16 cellular contexts compared by ENCODE assay signal in the genomic region with DNA sequence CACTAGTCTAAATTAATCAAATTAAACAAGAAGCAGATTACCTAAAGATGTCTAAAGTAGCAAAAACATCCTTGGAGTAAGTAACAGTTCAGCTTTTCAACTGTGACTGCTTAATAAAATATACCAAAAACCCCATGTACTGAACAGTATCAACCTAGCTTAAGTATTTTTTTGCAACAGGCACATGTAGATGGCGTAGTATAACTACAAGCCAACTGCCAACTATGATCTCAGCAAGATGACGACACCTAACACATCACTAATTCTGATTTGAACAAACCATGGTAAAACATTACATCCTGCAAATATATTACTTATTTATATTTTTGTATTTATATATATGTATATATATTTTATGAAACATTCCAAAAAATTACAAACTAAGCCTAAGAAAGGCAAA. TPM values are rescaled to one million over a fixed set of nuclear protein-coding genes. Genes with fewer than 3 reads are reported as not detected.
DNase-seq lines count a peak whose midpoint lies in the region; ATAC-seq, FAIRE-seq and TF ChIP-seq lines count a peak whose summit lies in the region.
"Had no signal": no experiment of that assay in that cellular context is flagged by ENCODE, and none has a peak within 500 bp of the region (broad histone marks: within the 10 kb centered on the region; RNA-seq: fewer than 3 reads in every experiment).

No MANE protein-coding gene starts in this region.

- DNase-seq in activated CD8-positive, alpha-beta T cell treated with anti-CD3 and anti-CD28 coated beads for 36 hours, result no peak
- DNase-seq in activated CD8-positive, alpha-beta T cell treated with anti-CD3 and anti-CD28 coated beads, Interleukin-2, amount 10 ng/mL, durations not matched to agents 7 days and 5 days, result no peak
- no peak for DNase-seq in PC-3
- DNase-seq in endothelial cell of umbilical vein (ENCODE audit: low read depth, low spot score), result no peak
- no peak for DNase-seq in osteoblast (ENCODE audit: insufficient read length, low spot score, missing footprints)
- DNase-seq in suprapubic skin (ENCODE audit: low spot score in 2 of 2), result no peak
- no peak for DNase-seq in NCI-H1694 treated with DMSO at 0.1 percent for 48 hours (lab: John Stamatoyannopoulos, UW)
- DNase-seq in NCI-H1092 treated with DMSO at 0.1 percent for 48 hours (lab: John Stamatoyannopoulos, UW), result no peak
- DNase-seq: MM.1S; NCI-H524; stimulated activated CD4-positive, alpha-beta T cell treated with anti-CD3 and anti-CD28 coated beads, Interleukin-2, amount 100 ng/mL, for 24 hours had no signal

- peaks cover 76% of the 10 kb centered on the region for H3K36me3 Mint-ChIP-seq in activated CD8-positive, alpha-beta T cell treated with anti-CD3 and anti-CD28 coated beads for 36 hours (ENCODE audit: low read depth)
- peaks cover 73% of the 10 kb centered on the region for H3K36me3 Mint-ChIP-seq in activated CD8-positive, alpha-beta T cell treated with anti-CD3 and anti-CD28 coated beads, Interleukin-2, amount 10 ng/mL, durations not matched to agents 7 days and 5 days (ENCODE audit: low read depth)

- H3K9me3 ChIP-seq in PC-3 (ENCODE audit: low read length), result no peaks in the 10 kb centered on the region
- no peaks in the 10 kb centered on the region for H3K9me3 ChIP-seq in endothelial cell of umbilical vein (replicated peaks; ENCODE audit: control insufficient read depth, insufficient read depth, low read length)
- no peaks in the 10 kb centered on the region for H3K9me3 ChIP-seq in osteoblast (ENCODE audit: low read depth, low read length)
- no peaks in the 10 kb centered on the region for H3K9me3 ChIP-seq in suprapubic skin

- H3K4me3 ChIP-seq in PC-3 (ENCODE audit: low read length), result no peak overlapping the region
- no peak overlapping the region for H3K4me3 ChIP-seq in endothelial cell of umbilical vein (replicated peaks in 1 of 3; ENCODE audit: insufficient read depth in 1 of 3, low read depth in 1 of 3, low read length in 3 of 3)
- no peak overlapping the region for H3K4me3 ChIP-seq in osteoblast (ENCODE audit: insufficient read depth, low read length)
- H3K4me3 ChIP-seq in suprapubic skin, result no peak overlapping the region

- WGBS in suprapubic skin, result 58% methylated on average over 2 of the region's 2 CpGs

- CTCF ChIA-PET in activated CD8-positive, alpha-beta T cell treated with anti-CD3 and anti-CD28 coated beads for 36 hours (lab: Charles Lee), result interaction anchor here (0.8 to 2.0 kb wide), 3 partner anchors 9 to 45 kb away, joined by 4 to 5 read pairs (median 4); no protein-coding TSS in a partner anchor
- CTCF ChIA-PET in activated CD8-positive, alpha-beta T cell treated with anti-CD3 and anti-CD28 coated beads, Interleukin-2, amount 10 ng/mL, durations not matched to agents 7 days and 5 days (lab: Charles Lee), result interaction anchor here (1.1 to 1.7 kb wide), 4 partner anchors 8 to 13 kb away, joined by 3 to 4 read pairs (median 4); no protein-coding TSS in a partner anchor
- CTCF ChIA-PET in PC-3 (lab: Charles Lee) (interaction anchor here (0.5 kb wide), 1 partner anchor 98 kb away, joined by 3 read pairs; no protein-coding TSS in a partner anchor), endothelial cell of umbilical vein (lab: Charles Lee) (interaction anchor here (1.3 to 7.1 kb wide), 2 partner anchors 9 to 25 kb away, joined by 5 to 58 read pairs; partner anchors contain the start of gene DHX15)

- TF ChIP-seq CTCF in activated CD8-positive, alpha-beta T cell treated with anti-CD3 and anti-CD28 coated beads for 36 hours (IDR thresholded peaks at IDR 0.05), result no peak
- TF ChIP-seq CTCF in PC-3 (conservative IDR thresholded peaks at IDR 0.05; ENCODE audit: low read depth, low read length) (0 out of 2 replicates have a peak, but pooled peaks have one; percentile 21), endothelial cell of umbilical vein (IDR thresholded peaks at IDR 0.05; ENCODE audit: extremely low read depth in 1 of 2, insufficient read depth in 1 of 2, low read depth in 1 of 2, low read length in 2 of 2) (no peak), osteoblast (IDR thresholded peaks at IDR 0.05; ENCODE audit: extremely low read depth, low read depth, low read length) (no peak), suprapubic skin (IDR thresholded peaks at IDR 0.05) (no peak)

- TF ChIP-seq POLR2A in endothelial cell of umbilical vein (IDR thresholded peaks at IDR 0.05; ENCODE audit: low read depth, low read length), result no peak
- no peak for TF ChIP-seq POLR2A in suprapubic skin (IDR thresholded peaks at IDR 0.05)

- intact Hi-C loops in activated CD8-positive, alpha-beta T cell treated with anti-CD3 and anti-CD28 coated beads for 36 hours (cut with micrococcal nuclease), result no loop called here
- intact Hi-C loops in PC-3 (cut with micrococcal nuclease) (loop anchor here (2.0 to 5.0 kb wide), 2 partner anchors 37 to 235 kb away; partner anchors contain the start of gene SOD3), endothelial cell of umbilical vein (cut with micrococcal nuclease) (loop anchor here (2.0 to 10.0 kb wide), 2 partner anchors 23 to 355 kb away; partner anchors contain the start of gene CCDC149)

- H3K9ac ChIP-seq in PC-3 (ENCODE audit: low read length), result no peak overlapping the region
- no peak overlapping the region for H3K9ac ChIP-seq in endothelial cell of umbilical vein (replicated peaks; ENCODE audit: extremely low read depth, insufficient read depth, low read length)

- H3K27ac Mint-ChIP-seq in activated CD8-positive, alpha-beta T cell treated with anti-CD3 and anti-CD28 coated beads for 36 hours, result peak overlapping the region; percentile 27
- no peak overlapping the region for H3K27ac Mint-ChIP-seq in activated CD8-positive, alpha-beta T cell treated with anti-CD3 and anti-CD28 coated beads, Interleukin-2, amount 10 ng/mL, durations not matched to agents 7 days and 5 days
- H3K27ac Mint-ChIP-seq: mesothelial cell of epicardium; progenitor cell of endocrine pancreas; T-helper 2 cell treated with Interferon-gamma antibody and Interleukin-4, amounts not matched to agents 5 μg/mL and 100 μg/mL, for 36 hours had no signal

- peaks cover 8% of the 10 kb centered on the region for H3F3A ChIP-seq in PC-3 (ENCODE audit: low read length, unreplicated experiment)

- no peak for ATAC-seq in activated CD8-positive, alpha-beta T cell treated with anti-CD3 and anti-CD28 coated beads for 36 hours
- no peak for ATAC-seq in activated CD8-positive, alpha-beta T cell treated with anti-CD3 and anti-CD28 coated beads, Interleukin-2, amount 10 ng/mL, durations not matched to agents 7 days and 5 days
- 0 out of 2 replicates have a peak, but pooled peaks have one; percentile 19 for ATAC-seq in PC-3
- ATAC-seq: HCT116 had no signal

- H2AFZ ChIP-seq in PC-3 (ENCODE audit: low read length) (no peak overlapping the region), endothelial cell of umbilical vein (ENCODE audit: low read depth, low read length) (no peak overlapping the region), osteoblast (ENCODE audit: low read length) (no peak overlapping the region)

- no peaks in the 10 kb centered on the region for H3K9me1 ChIP-seq in endothelial cell of umbilical vein (replicated peaks; ENCODE audit: control insufficient read depth, extremely low read depth, insufficient read depth, low read length)

- H3K4me3 Mint-ChIP-seq in activated CD8-positive, alpha-beta T cell treated with anti-CD3 and anti-CD28 coated beads for 36 hours, result no peak overlapping the region
- H3K4me3 Mint-ChIP-seq in activated CD8-positive, alpha-beta T cell treated with anti-CD3 and anti-CD28 coated beads, Interleukin-2, amount 10 ng/mL, durations not matched to agents 7 days and 5 days, result no peak overlapping the region
- H3K4me3 Mint-ChIP-seq: mesothelial cell of epicardium; T-helper 2 cell treated with Interferon-gamma antibody and Interleukin-4, amounts not matched to agents 5 μg/mL and 100 μg/mL, for 36 hours had no signal

- H3K36me3 ChIP-seq in PC-3 (ENCODE audit: low read depth, low read length), result peaks cover 38% of the 10 kb centered on the region; the same call in 1 of the 2 replicates
- H3K36me3 ChIP-seq in endothelial cell of umbilical vein (ENCODE audit: control insufficient read depth in 2 of 2, extremely low read depth in 1 of 2, insufficient read depth in 2 of 2, low read length in 2 of 2), result peaks cover 2 to 4% of the 10 kb centered on the region in 2 experiments
- H3K36me3 ChIP-seq in osteoblast (ENCODE audit: insufficient read depth, low read length), result peaks cover 18% of the 10 kb centered on the region
- H3K36me3 ChIP-seq in suprapubic skin, result peaks cover 19% of the 10 kb centered on the region

- H3K79me2 ChIP-seq in PC-3 (ENCODE audit: low read length), result peaks cover 100% of the 10 kb centered on the region
- H3K79me2 ChIP-seq in endothelial cell of umbilical vein (ENCODE audit: control insufficient read depth, insufficient read depth, low read length), result peaks cover 98% of the 10 kb centered on the region
- H3K79me2 ChIP-seq in osteoblast (ENCODE audit: insufficient read depth, low read length), result peaks cover 96% of the 10 kb centered on the region

- H3K9me3 Mint-ChIP-seq in activated CD8-positive, alpha-beta T cell treated with anti-CD3 and anti-CD28 coated beads for 36 hours, result peaks cover 6% of the 10 kb centered on the region
- no peaks in the 10 kb centered on the region for H3K9me3 Mint-ChIP-seq in activated CD8-positive, alpha-beta T cell treated with anti-CD3 and anti-CD28 coated beads, Interleukin-2, amount 10 ng/mL, durations not matched to agents 7 days and 5 days (ENCODE audit: insufficient read depth)

- dilution Hi-C loops in endothelial cell of umbilical vein (cut with MboI; ENCODE audit: extremely low pct_ligation_motif_present, low sequenced_read_pairs), result no loop called here

- H3K9me2 ChIP-seq in PC-3 (replicated peaks; ENCODE audit: low read length), result no peaks in the 10 kb centered on the region

- no peaks in the 10 kb centered on the region for H3K27me3 Mint-ChIP-seq in activated CD8-positive, alpha-beta T cell treated with anti-CD3 and anti-CD28 coated beads for 36 hours
- no peaks in the 10 kb centered on the region for H3K27me3 Mint-ChIP-seq in activated CD8-positive, alpha-beta T cell treated with anti-CD3 and anti-CD28 coated beads, Interleukin-2, amount 10 ng/mL, durations not matched to agents 7 days and 5 days (ENCODE audit: low read depth)
- H3K27me3 Mint-ChIP-seq: progenitor cell of endocrine pancreas had no signal

- no peak for FAIRE-seq in endothelial cell of umbilical vein (lab: Jason Lieb, UNC)
- FAIRE-seq: urothelium cell line had no signal

- H3K4me1 Mint-ChIP-seq in activated CD8-positive, alpha-beta T cell treated with anti-CD3 and anti-CD28 coated beads for 36 hours (ENCODE audit: low read depth), result peaks cover 79% of the 10 kb centered on the region
- peaks cover 50% of the 10 kb centered on the region for H3K4me1 Mint-ChIP-seq in activated CD8-positive, alpha-beta T cell treated with anti-CD3 and anti-CD28 coated beads, Interleukin-2, amount 10 ng/mL, durations not matched to agents 7 days and 5 days (ENCODE audit: low read depth)

- no peak for TF ChIP-seq EP300 in suprapubic skin (IDR thresholded peaks at IDR 0.05)

- H3K4me1 ChIP-seq in PC-3 (ENCODE audit: insufficient read depth, low read length) (peaks cover 44% of the 10 kb centered on the region), endothelial cell of umbilical vein (ENCODE audit: control insufficient read depth, extremely low read depth, insufficient read depth, low read length) (peaks cover 14% of the 10 kb centered on the region), osteoblast (ENCODE audit: insufficient read depth, low read length) (peaks cover 47% of the 10 kb centered on the region), suprapubic skin (peaks cover 48% of the 10 kb centered on the region)

- H3K4me2 ChIP-seq in PC-3 (ENCODE audit: low read length) (peak overlapping the region; percentile 36; the same call in 1 of the 2 replicates), endothelial cell of umbilical vein (ENCODE audit: insufficient read depth, low read length) (peak overlapping the region; percentile 2), osteoblast (ENCODE audit: insufficient read depth, low read length) (peak overlapping the region; percentile 14)

- BruUV-seq in PC-3 (replicated peaks; lab: Mats Ljungman, UMichigan) (no TSS peak), endothelial cell of umbilical vein (replicated peaks; lab: Mats Ljungman, UMichigan) (no TSS peak)

- H3K27me3 ChIP-seq in PC-3 (ENCODE audit: low read length), result no peaks in the 10 kb centered on the region
- H3K27me3 ChIP-seq in endothelial cell of umbilical vein (ENCODE audit: control insufficient read depth in 2 of 2, insufficient read depth in 2 of 2, low read length in 2 of 2), result no peaks in the 10 kb centered on the region
- H3K27me3 ChIP-seq in osteoblast (ENCODE audit: insufficient read depth, low read length), result no peaks in the 10 kb centered on the region
- H3K27me3 ChIP-seq in suprapubic skin, result no peaks in the 10 kb centered on the region

- POLR2A ChIA-PET in activated CD8-positive, alpha-beta T cell treated with anti-CD3 and anti-CD28 coated beads for 36 hours (lab: Charles Lee), result interaction anchor here (0.6 to 2.0 kb wide), 3 partner anchors 12 to 771 kb away, joined by 3 to 6 read pairs (median 5); partner anchors contain the start of gene DHX15
- POLR2A ChIA-PET in activated CD8-positive, alpha-beta T cell treated with anti-CD3 and anti-CD28 coated beads, Interleukin-2, amount 10 ng/mL, durations not matched to agents 7 days and 5 days (lab: Charles Lee), result no interaction called here
- POLR2A ChIA-PET in PC-3 (lab: Charles Lee; ENCODE audit: unreplicated experiment), result no interaction called here
- POLR2A ChIA-PET in endothelial cell of umbilical vein (lab: Charles Lee), result no interaction called here

- H3K27ac ChIP-seq in PC-3 (ENCODE audit: low read length), result no peak overlapping the region
- no peak overlapping the region for H3K27ac ChIP-seq in endothelial cell of umbilical vein (ENCODE audit: insufficient read depth, low read depth, low read length)
- H3K27ac ChIP-seq in osteoblast (ENCODE audit: low read depth, low read length), result peak overlapping the region; percentile 42
- H3K27ac ChIP-seq in suprapubic skin, result no peak overlapping the region

- H4K20me1 ChIP-seq in PC-3 (ENCODE audit: low read length) (peaks cover 89% of the 10 kb centered on the region), endothelial cell of umbilical vein (replicated peaks; ENCODE audit: control insufficient read depth, extremely low read depth, insufficient read depth, low read length) (peaks cover 43% of the 10 kb centered on the region), osteoblast (ENCODE audit: insufficient read depth, low read length) (peaks cover 85% of the 10 kb centered on the region)

RNA-seq across cellular contexts. Expression of gene DHX15, which starts 24.5 kb away (rescaled TPM):
- 100 to 1,000 TPM; 216 to 222 TPM for total RNA-seq in activated CD8-positive, alpha-beta T cell treated with anti-CD3 and anti-CD28 coated beads for 36 hours
- 100 to 1,000 TPM; 193 to 198 TPM for total RNA-seq in activated CD8-positive, alpha-beta T cell treated with anti-CD3 and anti-CD28 coated beads, Interleukin-2, amount 10 ng/mL, durations not matched to agents 7 days and 5 days
- total RNA-seq in PC-3 (2014; rRNA removed) (201 and 229 TPM in 2 replicates), endothelial cell of umbilical vein (148 and 152 TPM in 2 replicates), osteoblast (107 and 109 TPM in 2 replicates), suprapubic skin (100 to 1,000 TPM; 134 to 325 (median 137) TPM)
- polyA plus RNA-seq in endothelial cell of umbilical vein, result 57.9 and 72.3 TPM in 2 replicates
- polyA plus RNA-seq in endothelial cell of umbilical vein (2011; cell fraction: cytosol; rRNA removed), result 70.0 and 71.1 TPM in 2 replicates
- 227 and 296 TPM in 2 replicates for polyA plus RNA-seq in endothelial cell of umbilical vein (2011; cell fraction: nucleus; rRNA removed)
- polyA plus RNA-seq in endothelial cell of umbilical vein (2012), result 91.7 and 146 TPM in 2 replicates
- 187 and 196 TPM in 2 replicates for polyA minus RNA-seq in endothelial cell of umbilical vein
- 68.2 TPM for polyA minus RNA-seq in endothelial cell of umbilical vein (2011; cell fraction: cytosol; rRNA and poly(A)+ RNA removed)
- 278 and 367 TPM in 2 replicates for polyA minus RNA-seq in endothelial cell of umbilical vein (2011; cell fraction: nucleus; rRNA and poly(A)+ RNA removed)
